Comparison of ENCODE assay signal across 10 cellular contexts in the genomic region with DNA sequence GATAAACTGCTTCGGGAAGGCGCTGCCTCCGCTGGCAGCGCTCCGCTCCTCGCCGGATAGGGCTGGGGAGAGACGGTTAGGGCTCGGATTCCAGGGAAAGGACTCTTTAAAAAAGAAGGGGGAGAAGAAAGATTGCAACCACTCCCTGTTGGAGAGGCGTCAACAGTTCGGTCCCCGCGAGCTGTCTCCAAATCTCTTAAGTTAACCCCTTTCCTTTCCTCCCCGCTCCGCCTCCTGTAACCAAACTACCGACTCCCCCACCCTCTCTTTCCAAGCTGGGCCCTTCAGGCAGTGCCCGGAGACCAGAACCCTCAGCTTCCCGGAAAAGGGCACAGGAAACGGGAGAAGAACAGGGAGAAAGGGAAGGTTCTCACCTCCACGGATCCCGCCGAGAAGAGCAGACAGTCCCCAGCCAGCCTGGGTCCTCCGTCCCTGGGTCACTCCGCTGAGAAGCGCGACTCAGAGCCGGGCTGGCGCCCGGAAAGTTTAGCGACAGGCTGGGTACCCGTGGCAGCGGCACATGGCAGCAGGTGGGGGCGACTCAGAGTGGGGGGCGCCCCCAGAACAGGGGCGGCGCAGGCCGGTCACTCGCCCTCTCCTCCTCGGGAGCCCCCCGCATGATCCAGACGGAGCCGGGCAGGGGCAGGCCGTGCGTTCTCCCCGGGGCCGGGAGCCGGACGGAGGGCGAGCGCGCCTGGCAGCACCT. TPM values are rescaled to one million over a fixed set of nuclear protein-coding genes. Genes with fewer than 3 reads are reported as not detected.
DNase-seq lines count a peak whose midpoint lies in the region; ATAC-seq, FAIRE-seq and TF ChIP-seq lines count a peak whose summit lies in the region.
"Had no signal": no experiment of that assay in that cellular context is flagged by ENCODE, and none has a peak within 500 bp of the region (broad histone marks: within the 10 kb centered on the region; RNA-seq: fewer than 3 reads in every experiment).

No MANE protein-coding gene starts in this region.

- ATAC-seq in GM21825 (IDR thresholded peaks at IDR 0.05; ENCODE audit: unreplicated experiment) = peak; percentile 5
- ATAC-seq in pancreas = peak; percentile 6 to 20 (median 8)

- peaks cover 15 to 40% (median 21%) of the 10 kb centered on the region in 3 donors for H3K4me1 ChIP-seq in pancreas

- intact Hi-C loops in pancreas (cut with DNase I) = loop anchor here in 1 of 3 donors (10.0 kb wide), 1 partner anchor 196 kb away; no protein-coding TSS in a partner anchor

- H3K27ac ChIP-seq in pancreas = peak overlapping the region; percentile 83 to 97 (median 90)

- H3K4me3 ChIP-seq in pancreas = peak overlapping the region; percentile 53 to 90 (median 81)

- H3K36me3 ChIP-seq in pancreas = peaks cover 0 to 7% (median 0%) of the 10 kb centered on the region in 3 donors

- H3K9me3 ChIP-seq in pancreas = no peaks in the 10 kb centered on the region

- FAIRE-seq in pancreas (lab: Jason Lieb, UNC) = no peak
- FAIRE-seq: A204.1, colon had no signal

- no peak for TF ChIP-seq CTCF in pancreas (IDR thresholded peaks at IDR 0.05)

- DNase-seq in DMS79 treated with DMSO at 0.1 percent for 48 hours (lab: John Stamatoyannopoulos, UW) (peak; percentile 57), DMS79 (lab: John Stamatoyannopoulos, UW) (no peak), LoVo (ENCODE audit: low spot score) (peak; percentile 23), foreskin melanocyte (peak; percentile 28), pancreas (peak in 3 of 6 donors; percentile 47 to 78 (median 60)), inferior parietal cortex (ENCODE audit: extremely low spot score) (no peak)
- peak; percentile 21 for DNase-seq in activated CD8-positive, alpha-beta memory T cell treated with anti-CD3 and anti-CD28 coated beads, Interleukin-2, amount 50 U/mL, for 4 hours

- 0% methylated on average over 39 to 51 of the region's 51 CpGs for WGBS in pancreas, 2 donors

- no peaks in the 10 kb centered on the region for H3K27me3 ChIP-seq in pancreas

RNA-seq across cellular contexts. Expression of gene FZD5, which starts 0.7 kb away (rescaled TPM):
- 10 to 100 TPM; 13.7 to 23.0 (median 15.7) TPM for total RNA-seq in pancreas
- 1 to 10 TPM; 5.3 to 7.2 TPM for polyA plus RNA-seq in pancreas

RNA-seq across cellular contexts. Expression of gene CCNYL1, which starts 57.6 kb away (rescaled TPM):
- total RNA-seq in pancreas = 10 to 100 TPM in 4 of 6 donors, 1 to 10 TPM in 2; 8.4 to 12.4 (median 11.9) TPM
- polyA plus RNA-seq in pancreas = 1 to 10 TPM; 5.2 to 5.3 TPM

Comparison
In these comparisons a context has a peak if more than half of its experiments do, and no peak if none do; other contexts are left out.
1. DNase-seq: peak in DMS79 treated with DMSO at 0.1 percent for 48 hours (single experiment), LoVo (single experiment), activated CD8-positive, alpha-beta memory T cell treated with anti-CD3 and anti-CD28 coated beads, Interleukin-2, amount 50 U/mL, for 4 hours (single experiment) and foreskin melanocyte (single experiment); none in DMS79 (single experiment) and inferior parietal cortex (single experiment).